In genomic region chr7:150368884-150369739, GRCh38 we compare ENCODE assay signal across 1 cellular context.
TF ChIP-seq lines count a peak whose summit lies in the region.

No MANE protein-coding gene starts in this region.

TF ChIP-seq in GM12878, 131 proteins besides CTCF, POLR2A, EP300 and RAD21 (continued from another document and continues in another):
- TF ChIP-seq REST (IDR thresholded peaks at IDR 0.05; ENCODE audit: low read depth, low read length) (no peak), IRF5 (IDR thresholded peaks at IDR 0.05; ENCODE audit: borderline replicate concordance) (no peak), CEBPZ (IDR thresholded peaks at IDR 0.05; ENCODE audit: low read depth, low read length) (no peak), HDAC2 (IDR thresholded peaks at IDR 0.05) (no peak), ZNF592 (IDR thresholded peaks at IDR 0.05) (no peak), CBX3 (IDR thresholded peaks at IDR 0.05; ENCODE audit: borderline replicate concordance, low read depth) (no peak), TCF7 (IDR thresholded peaks at IDR 0.05; ENCODE audit: borderline replicate concordance) (no peak), MTA2 (IDR thresholded peaks at IDR 0.05; ENCODE audit: low read depth) (peak; percentile 54; the same call in 1 of the 2 replicates), HDGF (IDR thresholded peaks at IDR 0.05) (peak; percentile 65), WRNIP1 (IDR thresholded peaks at IDR 0.05; ENCODE audit: borderline replicate concordance, low read depth, low read length) (peak; percentile 72; the same call in 1 of the 2 replicates), FOXK2 (IDR thresholded peaks at IDR 0.05) (no peak), HDAC6 (IDR thresholded peaks at IDR 0.05; ENCODE audit: unreplicated experiment) (no peak), JUNB (IDR thresholded peaks at IDR 0.05) (no peak), EZH2 (IDR thresholded peaks at IDR 0.05; ENCODE audit: borderline replicate concordance, control insufficient read depth, low read depth, low read length) (no peak), ZBTB40 (IDR thresholded peaks at IDR 0.05; ENCODE audit: borderline replicate concordance) (no peak), CBX5 (IDR thresholded peaks at IDR 0.05; ENCODE audit: low read depth) (no peak), ATF3 (IDR thresholded peaks at IDR 0.05; ENCODE audit: borderline replicate concordance, extremely low read depth, low read depth, low read length) (no peak), POLR2AphosphoS5 (IDR thresholded peaks at IDR 0.05; ENCODE audit: low read length) (peak; percentile 86), RAD51 (IDR thresholded peaks at IDR 0.05) (no peak), ATF2 (IDR thresholded peaks at IDR 0.05; ENCODE audit: low read length) (no peak), RUNX3 (IDR thresholded peaks at IDR 0.05; ENCODE audit: low read length) (peak; percentile 91), CHD2 (IDR thresholded peaks at IDR 0.05; ENCODE audit: borderline replicate concordance, low read depth, low read length) (peak; percentile 84), MEF2B (IDR thresholded peaks at IDR 0.05; ENCODE audit: partially characterized antibody, poor library complexity, severe bottlenecking) (peak; percentile 60), CEBPB (IDR thresholded peaks at IDR 0.05; ENCODE audit: borderline replicate concordance in 1 of 2, low read depth in 2 of 2, low read length in 2 of 2) (no peak), NKRF (conservative IDR thresholded peaks at IDR 0.05) (peak; percentile 27; the same call in 1 of the 2 replicates), USF2 (IDR thresholded peaks at IDR 0.05; ENCODE audit: borderline replicate concordance, low read depth, low read length) (no peak), SIX5 (IDR thresholded peaks at IDR 0.05; ENCODE audit: low read depth, low read length, severe bottlenecking) (no peak), ESRRA (IDR thresholded peaks at IDR 0.05; ENCODE audit: low read length) (no peak), PAX5 (IDR thresholded peaks at IDR 0.05; ENCODE audit: borderline replicate concordance, low read depth, low read length) (0 out of 2 replicates have a peak, but pooled peaks have one; percentile 21), BRCA1 (IDR thresholded peaks at IDR 0.05; ENCODE audit: low read depth, low read length) (no peak), TCF12 (IDR thresholded peaks at IDR 0.05; ENCODE audit: low read depth, low read length) (0 out of 2 replicates have a peak, but pooled peaks have one; percentile 16), SMARCA5 (IDR thresholded peaks at IDR 0.05) (0 out of 2 replicates have a peak, but pooled peaks have one; percentile 23), POU2F2 (IDR thresholded peaks at IDR 0.05; ENCODE audit: borderline replicate concordance, low read depth, low read length) (no peak), CREB1 (IDR thresholded peaks at IDR 0.05; ENCODE audit: low read depth) (no peak)
